Comparison of ENCODE assay signal across 1 cellular context in the genomic region with DNA sequence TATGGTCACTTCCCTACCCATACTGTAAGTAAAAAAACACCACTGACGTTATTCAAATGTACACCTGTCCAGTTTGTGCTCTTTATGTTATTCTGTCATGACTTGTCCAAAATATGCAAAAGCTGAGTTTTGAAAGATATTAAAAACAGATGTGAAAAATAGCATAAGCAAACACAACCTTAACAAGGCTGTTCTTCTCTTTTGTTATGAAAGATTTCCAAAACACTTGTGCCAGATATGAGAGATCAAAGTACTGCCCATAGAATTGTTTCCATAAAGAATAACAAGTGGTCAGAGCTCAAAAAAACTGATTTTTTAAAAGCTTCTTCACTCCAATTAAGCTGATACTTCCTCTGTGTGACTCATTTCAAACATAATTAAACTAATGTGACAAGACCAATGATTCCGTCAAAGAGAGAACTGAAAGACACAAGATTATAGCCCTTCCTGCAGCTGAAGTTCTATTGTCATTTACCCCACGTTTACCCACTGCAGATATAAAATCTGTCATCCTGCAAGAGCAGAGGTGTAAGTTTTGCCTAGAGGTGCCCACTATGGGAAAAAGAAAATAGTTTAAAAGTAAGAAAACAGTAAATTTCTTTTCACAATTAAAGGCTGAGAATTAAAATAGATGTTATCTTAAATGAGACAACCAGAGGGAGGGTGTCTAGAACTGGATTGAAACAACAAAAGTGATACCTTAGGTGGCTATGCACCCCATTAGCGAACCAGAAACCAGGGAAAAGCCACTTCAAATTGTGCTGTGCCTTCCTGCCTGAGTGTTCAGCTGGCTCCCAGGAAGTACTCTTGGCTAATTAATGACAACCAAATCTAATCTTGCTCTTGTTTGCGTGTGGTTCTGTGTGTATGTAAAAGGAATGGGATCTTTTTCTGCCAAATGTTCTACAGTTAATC.
TF ChIP-seq lines count a peak whose summit lies in the region.

No MANE protein-coding gene starts in this region.

TF ChIP-seq in A549, 52 proteins besides CTCF, POLR2A, EP300 and RAD21 (continued from another document):
- TF ChIP-seq, protein P1, sequence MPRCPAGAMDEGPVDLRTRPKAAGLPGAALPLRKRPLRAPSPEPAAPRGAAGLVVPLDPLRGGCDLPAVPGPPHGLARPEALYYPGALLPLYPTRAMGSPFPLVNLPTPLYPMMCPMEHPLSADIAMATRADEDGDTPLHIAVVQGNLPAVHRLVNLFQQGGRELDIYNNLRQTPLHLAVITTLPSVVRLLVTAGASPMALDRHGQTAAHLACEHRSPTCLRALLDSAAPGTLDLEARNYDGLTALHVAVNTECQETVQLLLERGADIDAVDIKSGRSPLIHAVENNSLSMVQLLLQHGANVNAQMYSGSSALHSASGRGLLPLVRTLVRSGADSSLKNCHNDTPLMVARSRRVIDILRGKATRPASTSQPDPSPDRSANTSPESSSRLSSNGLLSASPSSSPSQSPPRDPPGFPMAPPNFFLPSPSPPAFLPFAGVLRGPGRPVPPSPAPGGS (IDR thresholded peaks at IDR 0.05) = no peak
TF ChIP-seq in A549: peak in this region for 0.
